In the genomic region with DNA sequence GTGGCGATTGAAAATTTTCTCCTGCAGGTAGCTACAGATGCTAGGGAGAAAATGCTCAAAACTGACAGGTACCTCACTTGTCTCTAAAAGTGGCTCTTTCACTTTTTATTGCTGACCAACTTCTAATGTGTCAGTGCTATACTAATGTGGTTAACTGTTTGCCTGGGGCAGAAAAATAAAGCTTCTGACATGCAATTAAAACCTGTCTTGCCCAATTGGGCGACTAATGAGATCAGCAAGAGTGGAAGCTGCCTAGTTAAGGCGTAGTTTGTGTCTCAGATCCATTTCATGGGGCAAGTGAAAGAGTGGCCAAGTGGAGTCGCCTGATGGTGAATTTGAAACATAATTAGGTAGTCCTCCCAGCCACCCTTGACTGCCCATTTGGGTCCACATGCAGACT, we compare ENCODE assay signal across 26 cellular contexts.
"Had no signal": no experiment of that assay in that cellular context is flagged by ENCODE, and none has a peak within 500 bp of the region (broad histone marks: within the 10 kb centered on the region; RNA-seq: fewer than 3 reads in every experiment).

No MANE protein-coding gene starts in this region.

- H3K36me3 ChIP-seq: esophagus muscularis mucosa, gastroesophageal sphincter, heart left ventricle, left lung, neural progenitor cell, prostate gland, sigmoid colon, stomach, thyroid gland, vagina had no signal

- H3K4me3 ChIP-seq: dorsolateral prefrontal cortex, esophagus muscularis mucosa, gastroesophageal sphincter, heart left ventricle, hepatocyte, left lung, neural progenitor cell, prostate gland, sigmoid colon, stomach, thyroid gland, vagina had no signal

- H3K79me2 ChIP-seq: hepatocyte, parathyroid adenoma had no signal

- H3K9me3 ChIP-seq: esophagus muscularis mucosa, gastroesophageal sphincter, heart left ventricle, left lung, prostate gland, sigmoid colon, stomach, thyroid gland, vagina had no signal

- H3K27me3 ChIP-seq: esophagus muscularis mucosa, foreskin keratinocyte, gastroesophageal sphincter, heart left ventricle, hepatocyte, left lung, neural progenitor cell, sigmoid colon, stomach, thyroid gland, vagina had no signal

- DNase-seq: cortex of kidney; dorsolateral prefrontal cortex; effector CD4-positive, alpha-beta T cell; foreskin keratinocyte; heart left ventricle; kidney; left lung; mesendoderm; midbrain; naive thymus-derived CD4-positive, alpha-beta T cell; right cardiac atrium; sigmoid colon; stimulated activated CD4-positive, alpha-beta T cell treated with anti-CD3 and anti-CD28 coated beads, Interleukin-2, amount 100 ng/mL, for 24 hours; stimulated activated CD4-positive, alpha-beta T cell treated with anti-CD3 and anti-CD28 coated beads, Interleukin-4, amount 100 ng/mL, for 24 hours; stimulated activated naive CD4-positive, alpha-beta T cell treated with Interleukin-2 at 50 U/mL for 16 hours; stomach; thyroid gland; trophoblast cell had no signal

- ATAC-seq: foreskin keratinocyte; gastroesophageal sphincter; heart left ventricle; left lung; naive thymus-derived CD4-positive, alpha-beta T cell; right cardiac atrium; stimulated activated effector memory CD8-positive, alpha-beta T cell treated with anti-CD3 and anti-CD28 coated beads, Interleukin-12 subunit alpha, Interleukin-12 subunit beta, amount 100 ng/mL, for 72 hours had no signal

- H3K9ac ChIP-seq: neural progenitor cell, parathyroid adenoma had no signal

- H2AFZ ChIP-seq: hepatocyte, neural progenitor cell, parathyroid adenoma had no signal

- H3K4me2 ChIP-seq: hepatocyte, neural progenitor cell had no signal

- H3K27ac ChIP-seq: dorsolateral prefrontal cortex, esophagus muscularis mucosa, foreskin keratinocyte, gastroesophageal sphincter, heart left ventricle, hepatocyte, left lung, neural progenitor cell, parathyroid adenoma, prostate gland, sigmoid colon, stomach, thyroid gland, vagina had no signal

- H3K4me1 ChIP-seq: left lung, prostate gland, stomach had no signal
